ENCODE assay signal across 24 cellular contexts in genomic region chr5:174542466-174542865, GRCh38.
DNase-seq lines count a peak whose midpoint lies in the region; ATAC-seq, FAIRE-seq and TF ChIP-seq lines count a peak whose summit lies in the region.
"Had no signal": no experiment of that assay in that cellular context is flagged by ENCODE, and none has a peak within 500 bp of the region (broad histone marks: within the 10 kb centered on the region; RNA-seq: fewer than 3 reads in every experiment).

No MANE protein-coding gene starts in this region.

- H2BK15ac ChIP-seq in IMR-90 (ENCODE audit: low read depth, low read length): no peak overlapping the region; the same call in 2 of the 3 replicates

- in situ Hi-C loops in IMR-90 (cut with MboI; ENCODE audit: low sequenced_read_pairs) (no loop called here), transverse colon (cut with MboI; ENCODE audit: low pct_ligation_motif_present in 1 of 4, low pct_unique_long_range_greater_than_20kb in 1 of 4, low sequenced_read_pairs in 3 of 4) (no loop called here)

- POLR2A ChIA-PET in IMR-90 (lab: Charles Lee; ENCODE audit: unreplicated experiment): no interaction called here

- peaks cover 3% of the 10 kb centered on the region; the same call in 1 of the 2 replicates for H3K9me1 ChIP-seq in IMR-90 (ENCODE audit: insufficient read depth, low read length)

- H3K18ac ChIP-seq in IMR-90 (ENCODE audit: low read depth, low read length): no peak overlapping the region

- H3K56ac ChIP-seq in IMR-90 (ENCODE audit: extremely low read depth, insufficient read depth, low read length): no peak overlapping the region

- H3K79me1 ChIP-seq in IMR-90 (ENCODE audit: low read depth in 1 of 2, low read length in 2 of 2): no peaks in the 10 kb centered on the region

- H2AK5ac ChIP-seq in IMR-90 (ENCODE audit: low read depth, low read length): no peak overlapping the region

- TF ChIP-seq POLR2A in IMR-90 (IDR thresholded peaks at IDR 0.05; ENCODE audit: low read depth, low read length): no peak
- TF ChIP-seq POLR2A in transverse colon (IDR thresholded peaks at IDR 0.05): no peak

- no peak for ATAC-seq in IMR-90 (ENCODE audit: low read depth)

- H3K9me2 ChIP-seq in hepatocyte (replicated peaks; ENCODE audit: insufficient read depth): no peaks in the 10 kb centered on the region

- H2BK20ac ChIP-seq in IMR-90 (ENCODE audit: low read depth, low read length): no peak overlapping the region

- no peak overlapping the region for H2BK120ac ChIP-seq in IMR-90 (ENCODE audit: low read depth, low read length)

- H3K79me2 ChIP-seq in hepatocyte: no peaks in the 10 kb centered on the region

- H3K14ac ChIP-seq in IMR-90 (replicated peaks; ENCODE audit: low read depth, low read length): no peak overlapping the region

- TF ChIP-seq CTCF in IMR-90 (conservative IDR thresholded peaks at IDR 0.05; ENCODE audit: low read depth, low read length) (no peak), hepatocyte (IDR thresholded peaks at IDR 0.05; ENCODE audit: poor library complexity) (no peak), transverse colon (IDR thresholded peaks at IDR 0.05) (no peak)

- peak overlapping the region; percentile 67 for H2AFZ ChIP-seq in IMR-90 (replicated peaks; ENCODE audit: low read length, poor library complexity)
- H2AFZ ChIP-seq in hepatocyte: no peak overlapping the region

- TF ChIP-seq EP300 in transverse colon (IDR thresholded peaks at IDR 0.05; ENCODE audit: low read depth): no peak

- H3K23ac ChIP-seq in IMR-90 (ENCODE audit: low read depth, low read length): no peak overlapping the region; the same call in 1 of the 2 replicates

- H3K4ac ChIP-seq in IMR-90 (ENCODE audit: low read depth, low read length): no peak overlapping the region; the same call in 1 of the 2 replicates

- BruUV-seq in IMR-90 (replicated peaks; lab: Mats Ljungman, UMichigan): no TSS peak

- intact Hi-C loops in IMR-90 (cut with micrococcal nuclease): no loop called here
- intact Hi-C loops in transverse colon (cut with DNase I; ENCODE audit: low total_unique reads): no loop called here

- H3K9me3 ChIP-seq in IMR-90 (ENCODE audit: control insufficient read depth, insufficient read depth, low read length): no peaks in the 10 kb centered on the region
- H3K9me3 ChIP-seq in hepatocyte (ENCODE audit: low read depth): no peaks in the 10 kb centered on the region
- H3K9me3 ChIP-seq in small intestine (ENCODE audit: control insufficient read depth, low read depth): no peaks in the 10 kb centered on the region
- no peaks in the 10 kb centered on the region for H3K9me3 ChIP-seq in transverse colon
- H3K9me3 ChIP-seq: BE2C had no signal

- H2BK5ac ChIP-seq in IMR-90 (ENCODE audit: low read depth, low read length, poor library complexity, severe bottlenecking): no peak overlapping the region

- H3K27ac ChIP-seq in IMR-90 (ENCODE audit: insufficient read depth, low read length): no peak overlapping the region
- peak overlapping the region; percentile 19 for H3K27ac ChIP-seq in hepatocyte
- H3K27ac ChIP-seq in small intestine (ENCODE audit: low read depth in 1 of 2, low read length in 1 of 2): no peak overlapping the region
- H3K27ac ChIP-seq in transverse colon: no peak overlapping the region
- H3K27ac ChIP-seq: BLaER1 had no signal

- H3K9ac ChIP-seq in IMR-90 (ENCODE audit: low read depth, low read length): no peak overlapping the region
- H3K9ac ChIP-seq: BLaER1 had no signal

- peak overlapping the region; percentile 37; the same call in 1 of the 2 replicates for H4K91ac ChIP-seq in IMR-90 (ENCODE audit: insufficient read depth, low read depth, low read length)

- no peak for FAIRE-seq in small intestine (lab: Jason Lieb, UNC)
- FAIRE-seq: A204.1, G401.6, GM12891, GM19239 had no signal

- dilution Hi-C loops in IMR-90 (cut with HindIII; ENCODE audit: low sequenced_read_pairs, unreplicated experiment): no loop called here

- H3K27me3 ChIP-seq in IMR-90 (ENCODE audit: control insufficient read depth, insufficient read depth, low read length) (no peaks in the 10 kb centered on the region), hepatocyte (no peaks in the 10 kb centered on the region), small intestine (ENCODE audit: control insufficient read depth in 2 of 2, insufficient read depth in 2 of 2, low read length in 2 of 2) (no peaks in the 10 kb centered on the region), transverse colon (no peaks in the 10 kb centered on the region)
- H3K27me3 ChIP-seq: BE2C, BLaER1 had no signal

- H3K4me1 ChIP-seq in IMR-90 (ENCODE audit: control insufficient read depth, insufficient read depth, low read length) (no peaks in the 10 kb centered on the region), hepatocyte (ENCODE audit: insufficient read depth) (no peaks in the 10 kb centered on the region), small intestine (ENCODE audit: control insufficient read depth in 2 of 2, insufficient read depth in 1 of 2, low read depth in 1 of 2, low read length in 1 of 2) (no peaks in the 10 kb centered on the region), transverse colon (no peaks in the 10 kb centered on the region)
- H3K4me1 ChIP-seq: BE2C, BLaER1 had no signal

- no peaks in the 10 kb centered on the region for H3K36me3 ChIP-seq in IMR-90 (ENCODE audit: control insufficient read depth, insufficient read depth, low read length)
- H3K36me3 ChIP-seq in hepatocyte (replicated peaks; ENCODE audit: insufficient read depth, low read depth): no peaks in the 10 kb centered on the region
- H3K36me3 ChIP-seq in small intestine (ENCODE audit: control insufficient read depth in 2 of 2, insufficient read depth in 2 of 2, low read length in 2 of 2): no peaks in the 10 kb centered on the region
- H3K36me3 ChIP-seq in transverse colon: no peaks in the 10 kb centered on the region
- H3K36me3 ChIP-seq: BE2C, BLaER1 had no signal

- TF ChIP-seq RAD21 in IMR-90 (IDR thresholded peaks at IDR 0.05; ENCODE audit: low read length): no peak

- H3K4me2 ChIP-seq in IMR-90 (ENCODE audit: low read depth, low read length): no peak overlapping the region
- H3K4me2 ChIP-seq in hepatocyte: no peak overlapping the region
- H3K4me2 ChIP-seq: BLaER1 had no signal

- H4K5ac ChIP-seq in IMR-90 (ENCODE audit: low read depth, low read length): no peak overlapping the region

- CTCF ChIA-PET in IMR-90 (lab: Yijun Ruan, JAX): no interaction called here

- H2AK9ac ChIP-seq in IMR-90 (replicated peaks; ENCODE audit: low read depth, low read length, poor library complexity): no peak overlapping the region

- H3K4me3 ChIP-seq in IMR-90 (ENCODE audit: insufficient read depth, low read depth, low read length) (no peak overlapping the region), hepatocyte (no peak overlapping the region), small intestine (ENCODE audit: low read depth in 1 of 2, low read length in 2 of 2) (no peak overlapping the region), transverse colon (no peak overlapping the region)
- H3K4me3 ChIP-seq: BLaER1 had no signal

- no peak for DNase-seq in IMR-90
- DNase-seq in NCI-H82 treated with DMSO at 0.1 percent for 48 hours (lab: John Stamatoyannopoulos, UW; ENCODE audit: unreplicated experiment): peak; percentile 8
- peak; percentile 52 for DNase-seq in hepatocyte (ENCODE audit: low spot score)
- peak; percentile 89 for DNase-seq in small intestine
- DNase-seq in Kasumi-1 (lab: John Stamatoyannopoulos, UW): no peak
- no peak for DNase-seq in NCI-H2081 treated with DMSO at 0.1 percent for 48 hours (lab: John Stamatoyannopoulos, UW)
- DNase-seq in transverse colon: no peak
- DNase-seq in GOT3 (lab: John Stamatoyannopoulos, UW): no peak
- DNase-seq: 8988T; ACHN; BE2C; C1 segment of cervical spinal cord; CD4-positive, alpha-beta memory T cell; CD4-positive, CD25-positive, alpha-beta regulatory T cell; CD8-positive, alpha-beta memory T cell; DMS 273 treated with DMSO at 0.1 percent for 48 hours; DMS153; DMS79 treated with DMSO at 0.1 percent for 48 hours; GF-D8 had no signal

- WGBS in IMR-90 (ENCODE audit: extremely low coverage in 2 of 2, insufficient read length in 1 of 2), 2 experiments: no CpG with 5 or more reads among the region's 10 CpGs
- 79% methylated on average over 10 of the region's 10 CpGs for WGBS in hepatocyte (ENCODE audit: low lambda C conversion rate, missing lambda C conversion rate)
- WGBS in small intestine, 3 donors: 9 to 65% (median 41%) methylated on average over 10 of the region's 10 CpGs
- 84 to 87% methylated on average over 6 to 10 of the region's 10 CpGs for WGBS in transverse colon (ENCODE audit: low coverage in 1 of 2), 2 donors

- no peaks in the 10 kb centered on the region for H4K20me1 ChIP-seq in IMR-90 (ENCODE audit: insufficient read depth, low read length)
- H4K20me1 ChIP-seq in hepatocyte (ENCODE audit: insufficient read depth, poor library complexity, severe bottlenecking): no peaks in the 10 kb centered on the region
- H4K20me1 ChIP-seq: BLaER1 had no signal

- no peak overlapping the region for H4K8ac ChIP-seq in IMR-90 (ENCODE audit: low read depth in 2 of 2, low read length in 2 of 2)

TF ChIP-seq in IMR-90, 13 proteins besides CTCF, POLR2A, EP300 and RAD21:
- TF ChIP-seq MXI1 (IDR thresholded peaks at IDR 0.05; ENCODE audit: borderline replicate concordance, low read depth, low read length): no peak
- no peak for TF ChIP-seq SMC3 (IDR thresholded peaks at IDR 0.05; ENCODE audit: low read depth, low read length)
- TF ChIP-seq BHLHE40 (IDR thresholded peaks at IDR 0.05; ENCODE audit: low read depth, low read length): no peak
- no peak for TF ChIP-seq RFX5 (IDR thresholded peaks at IDR 0.05; ENCODE audit: low read depth, low read length)

Comparison
In these comparisons a context has a peak if more than half of its experiments do, and no peak if none do; other contexts are left out.
1. DNase-seq: peak in NCI-H82 treated with DMSO at 0.1 percent for 48 hours (single experiment), hepatocyte (single experiment) and small intestine (single experiment); none in IMR-90 (single experiment), Kasumi-1 (0 of 2), NCI-H2081 treated with DMSO at 0.1 percent for 48 hours (single experiment), transverse colon (single experiment) and GOT3 (single experiment).